ENCODE assay signal across 8 cellular contexts in the genomic region with DNA sequence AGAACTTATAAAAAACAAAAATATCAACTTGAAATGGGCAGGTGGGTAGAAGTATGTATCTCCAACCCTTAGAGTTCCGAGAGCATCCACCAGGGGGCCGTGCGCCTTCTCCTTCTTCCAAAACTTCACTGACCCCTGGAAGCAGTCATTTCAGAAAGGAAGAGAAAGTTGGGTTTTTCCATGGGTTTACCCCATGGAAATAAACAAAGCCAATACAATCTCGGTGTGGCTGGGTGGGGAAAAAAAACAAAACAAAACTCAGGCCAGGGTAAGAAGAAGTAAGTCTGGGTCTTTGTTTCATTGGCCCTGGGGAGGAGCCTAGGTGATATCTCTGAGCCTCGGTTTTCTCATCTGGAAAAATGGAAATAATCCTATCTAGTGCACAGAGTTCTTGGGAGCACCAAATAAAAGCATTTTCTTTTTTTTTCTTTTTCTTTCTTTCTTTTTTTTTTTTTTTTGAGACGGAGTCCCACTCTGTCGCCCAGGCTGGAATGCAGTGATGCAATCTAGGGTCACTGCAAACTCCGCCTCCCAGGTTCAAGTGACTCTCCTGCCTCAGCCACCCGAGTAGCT. TPM values are rescaled to one million over a fixed set of nuclear protein-coding genes. Genes with fewer than 3 reads are reported as not detected.
DNase-seq lines count a peak whose midpoint lies in the region; ATAC-seq, FAIRE-seq and TF ChIP-seq lines count a peak whose summit lies in the region.

No MANE protein-coding gene starts in this region.

- CTCF ChIA-PET in A549 (lab: Yijun Ruan, JAX) (interaction anchor here (0.6 to 4.9 kb wide), 16 partner anchors 9 to 242 kb away, joined by 3 to 34 read pairs (median 4); a partner anchor contains a TSS), OCI-LY7 (lab: Charles Lee; ENCODE audit: unreplicated experiment) (no interaction called here)

- no peaks in the 10 kb centered on the region for H4K20me1 ChIP-seq in OCI-LY7 (ENCODE audit: insufficient read depth, low read length)

- no peaks in the 10 kb centered on the region for H3K27me3 ChIP-seq in psoas muscle (ENCODE audit: insufficient read depth in 3 of 3, low read length in 2 of 3)

- no peaks in the 10 kb centered on the region for H3K36me3 ChIP-seq in OCI-LY7 (ENCODE audit: insufficient read depth, low read length)
- H3K36me3 ChIP-seq in psoas muscle (ENCODE audit: insufficient read depth in 1 of 2, low read depth in 1 of 2): no peaks in the 10 kb centered on the region

- TF ChIP-seq POLR2A in A549 (IDR thresholded peaks at IDR 0.05; ENCODE audit: low read length): no peak

- intact Hi-C loops in OCI-LY7 (cut with micrococcal nuclease; ENCODE audit: unreplicated experiment): no loop called here
- intact Hi-C loops in psoas muscle (cut with DNase I): no loop called here

- H3K79me2 ChIP-seq in OCI-LY7 (ENCODE audit: insufficient read depth, low read depth, low read length): no peaks in the 10 kb centered on the region

- no peak overlapping the region for H3K4me3 Mint-ChIP-seq in activated T-cell treated with anti-CD3 and anti-CD28 coated beads, Interleukin-2, amount 50 U/mL, for 4 hours

- ATAC-seq in A549 (peak; percentile 90 to 92), psoas muscle (no peak), HG03095 (IDR thresholded peaks at IDR 0.05; ENCODE audit: unreplicated experiment) (no peak)
- ATAC-seq in activated T-cell treated with anti-CD3 and anti-CD28 coated beads, Interleukin-2, amount 50 U/mL, for 4 hours: peak; percentile 71 to 72

- TF ChIP-seq RAD21 in A549 (conservative IDR thresholded peaks at IDR 0.05 in 1 of 2, IDR thresholded peaks at IDR 0.05 in 1 of 2): peak; percentile 65 to 80

- H3K4me3 ChIP-seq in A549: no peak overlapping the region
- no peak overlapping the region for H3K4me3 ChIP-seq in OCI-LY7 (ENCODE audit: low read depth, low read length, poor library complexity, severe bottlenecking)
- no peak overlapping the region for H3K4me3 ChIP-seq in fibroblast of villous mesenchyme (ENCODE audit: low read depth, low read length)
- H3K4me3 ChIP-seq in psoas muscle: no peak overlapping the region

- DNase-seq in A549 (ENCODE audit: low read depth in 1 of 2, low spot score in 1 of 2) (peak; percentile 70 to 82), GM13977 (ENCODE audit: low spot score) (peak; percentile 70), OCI-LY7 (ENCODE audit: low spot score) (peak; percentile 51), fibroblast of villous mesenchyme (ENCODE audit: low read depth) (peak; percentile 44), psoas muscle (peak; percentile 43 to 58), NCI-H774 (lab: John Stamatoyannopoulos, UW) (no peak)
- peak; percentile 67 for DNase-seq in activated T-cell treated with anti-CD3 and anti-CD28 coated beads, Interleukin-2, amount 50 U/mL, for 4 hours

- H3K27ac ChIP-seq in A549 (no peak overlapping the region), OCI-LY7 (ENCODE audit: low read depth, low read length, poor library complexity, severe bottlenecking) (no peak overlapping the region), psoas muscle (no peak overlapping the region)

- H2AFZ ChIP-seq in OCI-LY7 (ENCODE audit: low read length): no peak overlapping the region

- POLR2A ChIA-PET in A549 (lab: Yijun Ruan, JAX): no interaction called here
- POLR2A ChIA-PET in OCI-LY7 (lab: Charles Lee): no interaction called here

- FAIRE-seq in A549 (lab: Jason Lieb, UNC): no peak

- TF ChIP-seq CTCF in A549 (IDR thresholded peaks at IDR 0.05): peak; percentile 74
- peak; percentile 67 for TF ChIP-seq CTCF in GM13977 (IDR thresholded peaks at IDR 0.05; ENCODE audit: extremely low read depth, insufficient read depth, missing control alignments)
- peak; percentile 83 for TF ChIP-seq CTCF in OCI-LY7 (conservative IDR thresholded peaks at IDR 0.05; ENCODE audit: low read length)
- TF ChIP-seq CTCF in fibroblast of villous mesenchyme (IDR thresholded peaks at IDR 0.05; ENCODE audit: insufficient read depth, low read depth, low read length): peak; percentile 81
- peak; percentile 41 for TF ChIP-seq CTCF in psoas muscle (IDR thresholded peaks at IDR 0.05)

- H3K4me2 ChIP-seq in A549 (no peak overlapping the region), OCI-LY7 (ENCODE audit: low read length) (no peak overlapping the region)

- BruUV-seq in OCI-LY7 (replicated peaks; lab: Mats Ljungman, UMichigan): no TSS peak

- 38% methylated on average over 9 of the region's 9 CpGs for WGBS in A549 (ENCODE audit: missing lambda C conversion rate)
- WGBS in psoas muscle, 3 donors: 48 to 52% (median 51%) methylated on average over 9 of the region's 9 CpGs

- H3K4me1 ChIP-seq in A549 (peaks cover 4% of the 10 kb centered on the region; the same call in 1 of the 3 replicates), OCI-LY7 (ENCODE audit: insufficient read depth, low read length, poor library complexity, severe bottlenecking) (no peaks in the 10 kb centered on the region), psoas muscle (no peaks in the 10 kb centered on the region)

- H3K9me3 ChIP-seq in A549 (no peaks in the 10 kb centered on the region), OCI-LY7 (ENCODE audit: low read length) (no peaks in the 10 kb centered on the region), psoas muscle (no peaks in the 10 kb centered on the region)

- no peak for TF ChIP-seq EP300 in A549 (IDR thresholded peaks at IDR 0.05)

- H3K27me3 Mint-ChIP-seq in activated T-cell treated with anti-CD3 and anti-CD28 coated beads, Interleukin-2, amount 50 U/mL, for 4 hours (ENCODE audit: low read depth): peaks cover under 1% of the 10 kb centered on the region

- H3K9me2 ChIP-seq in OCI-LY7 (ENCODE audit: insufficient read depth, low read length): no peaks in the 10 kb centered on the region

- in situ Hi-C loops in GM13977 (cut with MboI; ENCODE audit: low pct_unique_long_range_greater_than_20kb, low sequenced_read_pairs, unreplicated experiment): no loop called here

- H3K36me3 Mint-ChIP-seq in activated T-cell treated with anti-CD3 and anti-CD28 coated beads, Interleukin-2, amount 50 U/mL, for 4 hours (ENCODE audit: insufficient read depth): no peaks in the 10 kb centered on the region

- H3K9me3 Mint-ChIP-seq in activated T-cell treated with anti-CD3 and anti-CD28 coated beads, Interleukin-2, amount 50 U/mL, for 4 hours: no peaks in the 10 kb centered on the region

- H3K4me1 Mint-ChIP-seq in activated T-cell treated with anti-CD3 and anti-CD28 coated beads, Interleukin-2, amount 50 U/mL, for 4 hours (ENCODE audit: low read depth): peaks cover 3% of the 10 kb centered on the region

TF ChIP-seq in A549, 52 proteins besides CTCF, POLR2A, EP300 and RAD21:
- TF ChIP-seq SMC3 (IDR thresholded peaks at IDR 0.05): peak; percentile 87
- TF ChIP-seq KDM5A (IDR thresholded peaks at IDR 0.05): no peak

RNA-seq across cellular contexts. Expression of a gene that starts 33.6 kb away (rescaled TPM):
- polyA plus RNA-seq in A549 (2011; rRNA removed): 2.6 and 4.0 TPM in 2 replicates
- polyA plus RNA-seq in A549 (2012; cell fraction: cytosol; rRNA removed): 4.3 and 6.9 TPM in 2 replicates
- 12.5 and 15.9 TPM in 2 replicates for polyA plus RNA-seq in A549 (2012; cell fraction: nucleus; rRNA removed)
- polyA plus RNA-seq in A549 (2017; fragmentation: RNase III; extraction: RNeasy Plus Mini Kit Qiagen cat#74134 plus additional on column Dnase treatment): 5.7 to 7.3 TPM (median 6.8 TPM) in 3 replicates
- 5.2 TPM in 2 replicates for polyA minus RNA-seq in A549 (2011; rRNA and poly(A)+ RNA removed)
- not detected in 2 replicates for total RNA-seq in OCI-LY7 (2014; rRNA removed; shearing (Covaris generic))
- total RNA-seq in OCI-LY7 (2022): not detected in 2 replicates
- not detected for total RNA-seq in activated T-cell treated with anti-CD3 and anti-CD28 coated beads, Interleukin-2, amount 50 U/mL, for 4 hours
- total RNA-seq in fibroblast of villous mesenchyme: not detected in 2 replicates
- total RNA-seq in psoas muscle: not detected
- under 1 TPM in 2 of 3 donors, not detected in 1; 0.07 to 0.18 TPM for polyA plus RNA-seq in psoas muscle

RNA-seq across cellular contexts. Expression of a gene that starts 40.6 kb away (rescaled TPM):
- polyA plus RNA-seq in A549 (2011; rRNA removed) (26.6 and 32.6 TPM in 2 replicates), A549 (2017; fragmentation: RNase III; extraction: RNeasy Plus Mini Kit Qiagen cat#74134 plus additional on column Dnase treatment) (25.0 to 26.5 TPM (median 25.1 TPM) in 3 replicates), psoas muscle (10 to 100 TPM in 1 of 3 donors, 1 to 10 TPM in 2; 7.3 to 11.6 (median 9.2) TPM)
- 26.1 and 40.0 TPM in 2 replicates for polyA plus RNA-seq in A549 (2012; cell fraction: cytosol; rRNA removed)
- 24.0 and 32.2 TPM in 2 replicates for polyA plus RNA-seq in A549 (2012; cell fraction: nucleus; rRNA removed)
- polyA minus RNA-seq in A549 (2011; rRNA and poly(A)+ RNA removed): 72.3 and 83.3 TPM in 2 replicates
- total RNA-seq in OCI-LY7 (2014; rRNA removed; shearing (Covaris generic)): 5.5 and 8.6 TPM in 2 replicates
- total RNA-seq in OCI-LY7 (2022) (36.6 and 42.0 TPM in 2 replicates), fibroblast of villous mesenchyme (8.7 and 9.5 TPM in 2 replicates), psoas muscle (10 to 100 TPM; 17.5 to 24.2 (median 19.7) TPM)
- 10 to 100 TPM; 21.6 to 28.0 (median 22.8) TPM for total RNA-seq in activated T-cell treated with anti-CD3 and anti-CD28 coated beads, Interleukin-2, amount 50 U/mL, for 4 hours

Comparison
In these comparisons a context has a peak if more than half of its experiments do, and no peak if none do; other contexts are left out.
1. ATAC-seq: peak in A549 (2 of 2) and activated T-cell treated with anti-CD3 and anti-CD28 coated beads, Interleukin-2, amount 50 U/mL, for 4 hours (2 of 2); none in psoas muscle (0 of 4) and HG03095 (single experiment).
2. Peak in every context shown above with its lines, with median percentiles within 50 percentile points of each other: CTCF ChIP-seq.